Comparison of ENCODE assay signal across 11 cellular contexts in genomic region chr13:67515895-67516294, GRCh38.
DNase-seq lines count a peak whose midpoint lies in the region; ATAC-seq and TF ChIP-seq lines count a peak whose summit lies in the region.
"Had no signal": no experiment of that assay in that cellular context is flagged by ENCODE, and none has a peak within 500 bp of the region (broad histone marks: within the 10 kb centered on the region; RNA-seq: fewer than 3 reads in every experiment).

No MANE protein-coding gene starts in this region.

- TF ChIP-seq CTCF in endothelial cell (IDR thresholded peaks at IDR 0.05; ENCODE audit: unreplicated experiment) = no peak

- H3K36me3 Mint-ChIP-seq in endothelial cell (ENCODE audit: low read depth, unreplicated experiment) = no peaks in the 10 kb centered on the region
- H3K36me3 Mint-ChIP-seq: immature natural killer cell had no signal

- H3K4me3 Mint-ChIP-seq in endothelial cell (ENCODE audit: unreplicated experiment) = no peak overlapping the region
- H3K4me3 Mint-ChIP-seq: immature natural killer cell had no signal

- peak; percentile 84 for ATAC-seq in GM19324 (IDR thresholded peaks at IDR 0.05; ENCODE audit: low FRiP score, unreplicated experiment)
- ATAC-seq in HG02943 (IDR thresholded peaks at IDR 0.05; ENCODE audit: low read depth, unreplicated experiment) = peak; percentile 83

- H3K27me3 ChIP-seq in effector memory CD4-positive, alpha-beta T cell (replicated peaks; ENCODE audit: control insufficient read depth, insufficient read depth, low read length, poor library complexity, severe bottlenecking) = no peaks in the 10 kb centered on the region
- H3K27me3 ChIP-seq: vagina had no signal

- H3K9me3 Mint-ChIP-seq in endothelial cell (ENCODE audit: unreplicated experiment) = no peaks in the 10 kb centered on the region

- H3K27ac Mint-ChIP-seq in endothelial cell (ENCODE audit: unreplicated experiment) = no peak overlapping the region
- H3K27ac Mint-ChIP-seq: immature natural killer cell had no signal

- no peaks in the 10 kb centered on the region for H3K36me3 ChIP-seq in effector memory CD4-positive, alpha-beta T cell (ENCODE audit: control insufficient read depth, insufficient read depth, low read length)
- H3K36me3 ChIP-seq: vagina had no signal

- H3K4me1 ChIP-seq in effector memory CD4-positive, alpha-beta T cell (ENCODE audit: control insufficient read depth, insufficient read depth, low read length, poor library complexity, severe bottlenecking) = no peaks in the 10 kb centered on the region
- H3K4me1 ChIP-seq: vagina had no signal

- no peaks in the 10 kb centered on the region for H3K27me3 Mint-ChIP-seq in endothelial cell (ENCODE audit: unreplicated experiment)

- DNase-seq in NCI-H2107 (lab: John Stamatoyannopoulos, UW) (peak; percentile 13), iris pigment epithelial cell (ENCODE audit: low read depth) (peak; percentile 92), kidney glomerular epithelial cell (lab: John Stamatoyannopoulos, UW) (no peak), endothelial cell (ENCODE audit: low spot score) (no peak), dermis blood vessel endothelial cell (no peak)
- no peak for DNase-seq in effector memory CD4-positive, alpha-beta T cell
- DNase-seq: immature natural killer cell, NCI-H1048 had no signal

- no peak overlapping the region for H3K4me3 ChIP-seq in effector memory CD4-positive, alpha-beta T cell (ENCODE audit: insufficient read depth, low read depth, low read length, poor library complexity, severe bottlenecking)
- H3K4me3 ChIP-seq: vagina had no signal

- no peak overlapping the region for H3K27ac ChIP-seq in effector memory CD4-positive, alpha-beta T cell (ENCODE audit: insufficient read depth, low read length, poor library complexity, severe bottlenecking)
- H3K27ac ChIP-seq: vagina had no signal

- H3K9me3 ChIP-seq in effector memory CD4-positive, alpha-beta T cell (ENCODE audit: control insufficient read depth, low read length) = no peaks in the 10 kb centered on the region
- H3K9me3 ChIP-seq: vagina had no signal

- no peaks in the 10 kb centered on the region for H3K4me1 Mint-ChIP-seq in endothelial cell (ENCODE audit: unreplicated experiment)
- H3K4me1 Mint-ChIP-seq: immature natural killer cell had no signal

Comparison
In these comparisons a context has a peak if more than half of its experiments do, and no peak if none do; other contexts are left out.
1. DNase-seq: peak in NCI-H2107 (single experiment) and iris pigment epithelial cell (single experiment); none in effector memory CD4-positive, alpha-beta T cell (0 of 3), kidney glomerular epithelial cell (single experiment), endothelial cell (single experiment) and dermis blood vessel endothelial cell (single experiment).